1 cellular context compared by ENCODE assay signal in the genomic region with DNA sequence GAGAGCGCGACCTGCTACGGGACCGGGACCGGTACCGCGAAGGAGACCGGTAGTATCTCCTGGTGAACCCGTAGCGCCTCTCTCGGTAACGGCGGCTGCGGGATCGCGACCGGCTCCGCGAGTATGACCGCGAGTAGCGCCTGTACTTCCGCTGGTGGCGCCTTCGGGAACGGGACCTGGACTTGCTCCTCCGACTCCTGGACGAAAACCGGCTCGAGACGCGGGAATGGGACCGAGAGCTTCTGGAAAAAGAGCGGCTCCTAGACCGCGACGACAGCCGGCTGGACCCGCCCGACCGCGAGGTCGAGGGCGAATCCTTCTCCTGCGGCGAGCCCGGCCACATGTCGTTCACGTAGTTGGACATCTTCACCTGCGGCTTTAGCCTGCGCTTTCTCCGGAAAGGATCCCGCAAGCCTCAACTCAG.
TF ChIP-seq lines count a peak whose summit lies in the region.

No MANE protein-coding gene starts in this region.

TF ChIP-seq in K562, 482 proteins besides CTCF, POLR2A, EP300 and RAD21 (continued from another document and continues in another):
- TF ChIP-seq RBM14 (IDR thresholded peaks at IDR 0.05; ENCODE audit: borderline replicate concordance, insufficient read depth, low read depth, low read length), result no peak; the same call in 1 of the 2 replicates
- TF ChIP-seq, protein P1, sequence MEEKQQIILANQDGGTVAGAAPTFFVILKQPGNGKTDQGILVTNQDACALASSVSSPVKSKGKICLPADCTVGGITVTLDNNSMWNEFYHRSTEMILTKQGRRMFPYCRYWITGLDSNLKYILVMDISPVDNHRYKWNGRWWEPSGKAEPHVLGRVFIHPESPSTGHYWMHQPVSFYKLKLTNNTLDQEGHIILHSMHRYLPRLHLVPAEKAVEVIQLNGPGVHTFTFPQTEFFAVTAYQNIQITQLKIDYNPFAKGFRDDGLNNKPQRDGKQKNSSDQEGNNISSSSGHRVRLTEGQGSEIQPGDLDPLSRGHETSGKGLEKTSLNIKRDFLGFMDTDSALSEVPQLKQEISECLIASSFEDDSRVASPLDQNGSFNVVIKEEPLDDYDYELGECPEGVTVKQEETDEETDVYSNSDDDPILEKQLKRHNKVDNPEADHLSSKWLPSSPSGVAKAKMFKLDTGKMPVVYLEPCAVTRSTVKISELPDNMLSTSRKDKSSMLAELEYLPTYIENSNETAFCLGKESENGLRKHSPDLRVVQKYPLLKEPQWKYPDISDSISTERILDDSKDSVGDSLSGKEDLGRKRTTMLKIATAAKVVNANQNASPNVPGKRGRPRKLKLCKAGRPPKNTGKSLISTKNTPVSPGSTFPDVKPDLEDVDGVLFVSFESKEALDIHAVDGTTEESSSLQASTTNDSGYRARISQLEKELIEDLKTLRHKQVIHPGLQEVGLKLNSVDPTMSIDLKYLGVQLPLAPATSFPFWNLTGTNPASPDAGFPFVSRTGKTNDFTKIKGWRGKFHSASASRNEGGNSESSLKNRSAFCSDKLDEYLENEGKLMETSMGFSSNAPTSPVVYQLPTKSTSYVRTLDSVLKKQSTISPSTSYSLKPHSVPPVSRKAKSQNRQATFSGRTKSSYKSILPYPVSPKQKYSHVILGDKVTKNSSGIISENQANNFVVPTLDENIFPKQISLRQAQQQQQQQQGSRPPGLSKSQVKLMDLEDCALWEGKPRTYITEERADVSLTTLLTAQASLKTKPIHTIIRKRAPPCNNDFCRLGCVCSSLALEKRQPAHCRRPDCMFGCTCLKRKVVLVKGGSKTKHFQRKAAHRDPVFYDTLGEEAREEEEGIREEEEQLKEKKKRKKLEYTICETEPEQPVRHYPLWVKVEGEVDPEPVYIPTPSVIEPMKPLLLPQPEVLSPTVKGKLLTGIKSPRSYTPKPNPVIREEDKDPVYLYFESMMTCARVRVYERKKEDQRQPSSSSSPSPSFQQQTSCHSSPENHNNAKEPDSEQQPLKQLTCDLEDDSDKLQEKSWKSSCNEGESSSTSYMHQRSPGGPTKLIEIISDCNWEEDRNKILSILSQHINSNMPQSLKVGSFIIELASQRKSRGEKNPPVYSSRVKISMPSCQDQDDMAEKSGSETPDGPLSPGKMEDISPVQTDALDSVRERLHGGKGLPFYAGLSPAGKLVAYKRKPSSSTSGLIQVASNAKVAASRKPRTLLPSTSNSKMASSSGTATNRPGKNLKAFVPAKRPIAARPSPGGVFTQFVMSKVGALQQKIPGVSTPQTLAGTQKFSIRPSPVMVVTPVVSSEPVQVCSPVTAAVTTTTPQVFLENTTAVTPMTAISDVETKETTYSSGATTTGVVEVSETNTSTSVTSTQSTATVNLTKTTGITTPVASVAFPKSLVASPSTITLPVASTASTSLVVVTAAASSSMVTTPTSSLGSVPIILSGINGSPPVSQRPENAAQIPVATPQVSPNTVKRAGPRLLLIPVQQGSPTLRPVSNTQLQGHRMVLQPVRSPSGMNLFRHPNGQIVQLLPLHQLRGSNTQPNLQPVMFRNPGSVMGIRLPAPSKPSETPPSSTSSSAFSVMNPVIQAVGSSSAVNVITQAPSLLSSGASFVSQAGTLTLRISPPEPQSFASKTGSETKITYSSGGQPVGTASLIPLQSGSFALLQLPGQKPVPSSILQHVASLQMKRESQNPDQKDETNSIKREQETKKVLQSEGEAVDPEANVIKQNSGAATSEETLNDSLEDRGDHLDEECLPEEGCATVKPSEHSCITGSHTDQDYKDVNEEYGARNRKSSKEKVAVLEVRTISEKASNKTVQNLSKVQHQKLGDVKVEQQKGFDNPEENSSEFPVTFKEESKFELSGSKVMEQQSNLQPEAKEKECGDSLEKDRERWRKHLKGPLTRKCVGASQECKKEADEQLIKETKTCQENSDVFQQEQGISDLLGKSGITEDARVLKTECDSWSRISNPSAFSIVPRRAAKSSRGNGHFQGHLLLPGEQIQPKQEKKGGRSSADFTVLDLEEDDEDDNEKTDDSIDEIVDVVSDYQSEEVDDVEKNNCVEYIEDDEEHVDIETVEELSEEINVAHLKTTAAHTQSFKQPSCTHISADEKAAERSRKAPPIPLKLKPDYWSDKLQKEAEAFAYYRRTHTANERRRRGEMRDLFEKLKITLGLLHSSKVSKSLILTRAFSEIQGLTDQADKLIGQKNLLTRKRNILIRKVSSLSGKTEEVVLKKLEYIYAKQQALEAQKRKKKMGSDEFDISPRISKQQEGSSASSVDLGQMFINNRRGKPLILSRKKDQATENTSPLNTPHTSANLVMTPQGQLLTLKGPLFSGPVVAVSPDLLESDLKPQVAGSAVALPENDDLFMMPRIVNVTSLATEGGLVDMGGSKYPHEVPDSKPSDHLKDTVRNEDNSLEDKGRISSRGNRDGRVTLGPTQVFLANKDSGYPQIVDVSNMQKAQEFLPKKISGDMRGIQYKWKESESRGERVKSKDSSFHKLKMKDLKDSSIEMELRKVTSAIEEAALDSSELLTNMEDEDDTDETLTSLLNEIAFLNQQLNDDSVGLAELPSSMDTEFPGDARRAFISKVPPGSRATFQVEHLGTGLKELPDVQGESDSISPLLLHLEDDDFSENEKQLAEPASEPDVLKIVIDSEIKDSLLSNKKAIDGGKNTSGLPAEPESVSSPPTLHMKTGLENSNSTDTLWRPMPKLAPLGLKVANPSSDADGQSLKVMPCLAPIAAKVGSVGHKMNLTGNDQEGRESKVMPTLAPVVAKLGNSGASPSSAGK (IDR thresholded peaks at IDR 0.05), result 0 out of 2 replicates have a peak, but pooled peaks have one; percentile 17
- TF ChIP-seq, protein P2, sequence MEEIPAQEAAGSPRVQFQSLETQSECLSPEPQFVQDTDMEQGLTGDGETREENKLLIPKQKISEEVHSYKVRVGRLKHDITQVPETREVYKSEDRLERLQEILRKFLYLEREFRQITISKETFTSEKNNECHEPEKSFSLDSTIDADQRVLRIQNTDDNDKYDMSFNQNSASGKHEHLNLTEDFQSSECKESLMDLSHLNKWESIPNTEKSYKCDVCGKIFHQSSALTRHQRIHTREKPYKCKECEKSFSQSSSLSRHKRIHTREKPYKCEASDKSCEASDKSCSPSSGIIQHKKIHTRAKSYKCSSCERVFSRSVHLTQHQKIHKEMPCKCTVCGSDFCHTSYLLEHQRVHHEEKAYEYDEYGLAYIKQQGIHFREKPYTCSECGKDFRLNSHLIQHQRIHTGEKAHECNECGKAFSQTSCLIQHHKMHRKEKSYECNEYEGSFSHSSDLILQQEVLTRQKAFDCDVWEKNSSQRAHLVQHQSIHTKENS (CRISPR knock-in tag; IDR thresholded peaks at IDR 0.05), result no peak
- TF ChIP-seq, protein P3, sequence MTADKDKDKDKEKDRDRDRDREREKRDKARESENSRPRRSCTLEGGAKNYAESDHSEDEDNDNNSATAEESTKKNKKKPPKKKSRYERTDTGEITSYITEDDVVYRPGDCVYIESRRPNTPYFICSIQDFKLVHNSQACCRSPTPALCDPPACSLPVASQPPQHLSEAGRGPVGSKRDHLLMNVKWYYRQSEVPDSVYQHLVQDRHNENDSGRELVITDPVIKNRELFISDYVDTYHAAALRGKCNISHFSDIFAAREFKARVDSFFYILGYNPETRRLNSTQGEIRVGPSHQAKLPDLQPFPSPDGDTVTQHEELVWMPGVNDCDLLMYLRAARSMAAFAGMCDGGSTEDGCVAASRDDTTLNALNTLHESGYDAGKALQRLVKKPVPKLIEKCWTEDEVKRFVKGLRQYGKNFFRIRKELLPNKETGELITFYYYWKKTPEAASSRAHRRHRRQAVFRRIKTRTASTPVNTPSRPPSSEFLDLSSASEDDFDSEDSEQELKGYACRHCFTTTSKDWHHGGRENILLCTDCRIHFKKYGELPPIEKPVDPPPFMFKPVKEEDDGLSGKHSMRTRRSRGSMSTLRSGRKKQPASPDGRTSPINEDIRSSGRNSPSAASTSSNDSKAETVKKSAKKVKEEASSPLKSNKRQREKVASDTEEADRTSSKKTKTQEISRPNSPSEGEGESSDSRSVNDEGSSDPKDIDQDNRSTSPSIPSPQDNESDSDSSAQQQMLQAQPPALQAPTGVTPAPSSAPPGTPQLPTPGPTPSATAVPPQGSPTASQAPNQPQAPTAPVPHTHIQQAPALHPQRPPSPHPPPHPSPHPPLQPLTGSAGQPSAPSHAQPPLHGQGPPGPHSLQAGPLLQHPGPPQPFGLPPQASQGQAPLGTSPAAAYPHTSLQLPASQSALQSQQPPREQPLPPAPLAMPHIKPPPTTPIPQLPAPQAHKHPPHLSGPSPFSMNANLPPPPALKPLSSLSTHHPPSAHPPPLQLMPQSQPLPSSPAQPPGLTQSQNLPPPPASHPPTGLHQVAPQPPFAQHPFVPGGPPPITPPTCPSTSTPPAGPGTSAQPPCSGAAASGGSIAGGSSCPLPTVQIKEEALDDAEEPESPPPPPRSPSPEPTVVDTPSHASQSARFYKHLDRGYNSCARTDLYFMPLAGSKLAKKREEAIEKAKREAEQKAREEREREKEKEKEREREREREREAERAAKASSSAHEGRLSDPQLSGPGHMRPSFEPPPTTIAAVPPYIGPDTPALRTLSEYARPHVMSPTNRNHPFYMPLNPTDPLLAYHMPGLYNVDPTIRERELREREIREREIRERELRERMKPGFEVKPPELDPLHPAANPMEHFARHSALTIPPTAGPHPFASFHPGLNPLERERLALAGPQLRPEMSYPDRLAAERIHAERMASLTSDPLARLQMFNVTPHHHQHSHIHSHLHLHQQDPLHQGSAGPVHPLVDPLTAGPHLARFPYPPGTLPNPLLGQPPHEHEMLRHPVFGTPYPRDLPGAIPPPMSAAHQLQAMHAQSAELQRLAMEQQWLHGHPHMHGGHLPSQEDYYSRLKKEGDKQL (CRISPR knock-in tag; IDR thresholded peaks at IDR 0.05; ENCODE audit: borderline replicate concordance), result no peak
- TF ChIP-seq, protein P4, sequence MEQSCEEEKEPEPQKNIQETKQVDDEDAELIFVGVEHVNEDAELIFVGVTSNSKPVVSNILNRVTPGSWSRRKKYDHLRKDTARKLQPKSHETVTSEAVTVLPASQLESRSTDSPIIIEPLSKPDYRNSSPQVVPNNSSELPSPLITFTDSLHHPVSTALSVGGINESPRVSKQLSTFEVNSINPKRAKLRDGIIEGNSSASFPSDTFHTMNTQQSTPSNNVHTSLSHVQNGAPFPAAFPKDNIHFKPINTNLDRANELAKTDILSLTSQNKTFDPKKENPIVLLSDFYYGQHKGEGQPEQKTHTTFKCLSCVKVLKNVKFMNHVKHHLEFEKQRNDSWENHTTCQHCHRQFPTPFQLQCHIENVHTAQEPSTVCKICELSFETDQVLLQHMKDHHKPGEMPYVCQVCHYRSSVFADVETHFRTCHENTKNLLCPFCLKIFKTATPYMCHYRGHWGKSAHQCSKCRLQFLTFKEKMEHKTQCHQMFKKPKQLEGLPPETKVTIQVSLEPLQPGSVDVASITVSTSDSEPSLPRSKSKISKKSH (CRISPR knock-in tag; IDR thresholded peaks at IDR 0.05), result no peak
- TF ChIP-seq GABPB1 (CRISPR knock-in tag; IDR thresholded peaks at IDR 0.05), result peak; percentile 2; the same call in 1 of the 2 replicates
- peak; percentile 99 for TF ChIP-seq CHD1 (IDR thresholded peaks at IDR 0.05; ENCODE audit: low read length)
- no peak for TF ChIP-seq ZNF75A (CRISPR knock-in tag; IDR thresholded peaks at IDR 0.05)
- no peak for TF ChIP-seq MAZ (CRISPR knock-in tag; conservative IDR thresholded peaks at IDR 0.05 in 1 of 2, IDR thresholded peaks at IDR 0.05 in 1 of 2)
- TF ChIP-seq, protein P5, sequence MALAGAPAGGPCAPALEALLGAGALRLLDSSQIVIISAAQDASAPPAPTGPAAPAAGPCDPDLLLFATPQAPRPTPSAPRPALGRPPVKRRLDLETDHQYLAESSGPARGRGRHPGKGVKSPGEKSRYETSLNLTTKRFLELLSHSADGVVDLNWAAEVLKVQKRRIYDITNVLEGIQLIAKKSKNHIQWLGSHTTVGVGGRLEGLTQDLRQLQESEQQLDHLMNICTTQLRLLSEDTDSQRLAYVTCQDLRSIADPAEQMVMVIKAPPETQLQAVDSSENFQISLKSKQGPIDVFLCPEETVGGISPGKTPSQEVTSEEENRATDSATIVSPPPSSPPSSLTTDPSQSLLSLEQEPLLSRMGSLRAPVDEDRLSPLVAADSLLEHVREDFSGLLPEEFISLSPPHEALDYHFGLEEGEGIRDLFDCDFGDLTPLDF (CRISPR knock-in tag; IDR thresholded peaks at IDR 0.05), result no peak
- TF ChIP-seq, protein P6, sequence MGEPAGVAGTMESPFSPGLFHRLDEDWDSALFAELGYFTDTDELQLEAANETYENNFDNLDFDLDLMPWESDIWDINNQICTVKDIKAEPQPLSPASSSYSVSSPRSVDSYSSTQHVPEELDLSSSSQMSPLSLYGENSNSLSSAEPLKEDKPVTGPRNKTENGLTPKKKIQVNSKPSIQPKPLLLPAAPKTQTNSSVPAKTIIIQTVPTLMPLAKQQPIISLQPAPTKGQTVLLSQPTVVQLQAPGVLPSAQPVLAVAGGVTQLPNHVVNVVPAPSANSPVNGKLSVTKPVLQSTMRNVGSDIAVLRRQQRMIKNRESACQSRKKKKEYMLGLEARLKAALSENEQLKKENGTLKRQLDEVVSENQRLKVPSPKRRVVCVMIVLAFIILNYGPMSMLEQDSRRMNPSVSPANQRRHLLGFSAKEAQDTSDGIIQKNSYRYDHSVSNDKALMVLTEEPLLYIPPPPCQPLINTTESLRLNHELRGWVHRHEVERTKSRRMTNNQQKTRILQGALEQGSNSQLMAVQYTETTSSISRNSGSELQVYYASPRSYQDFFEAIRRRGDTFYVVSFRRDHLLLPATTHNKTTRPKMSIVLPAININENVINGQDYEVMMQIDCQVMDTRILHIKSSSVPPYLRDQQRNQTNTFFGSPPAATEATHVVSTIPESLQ (CRISPR knock-in tag; IDR thresholded peaks at IDR 0.05), result no peak; the same call in 1 of the 2 replicates
- TF ChIP-seq CHD2 (IDR thresholded peaks at IDR 0.05; ENCODE audit: low read depth, low read length), result peak; percentile 58; the same call in 1 of the 2 replicates
- TF ChIP-seq, protein P7, sequence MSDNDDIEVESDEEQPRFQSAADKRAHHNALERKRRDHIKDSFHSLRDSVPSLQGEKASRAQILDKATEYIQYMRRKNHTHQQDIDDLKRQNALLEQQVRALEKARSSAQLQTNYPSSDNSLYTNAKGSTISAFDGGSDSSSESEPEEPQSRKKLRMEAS (CRISPR knock-in tag; IDR thresholded peaks at IDR 0.05), result peak; percentile 51
- TF ChIP-seq SMARCA4 (IDR thresholded peaks at IDR 0.05), result 0 out of 2 replicates have a peak, but pooled peaks have one; percentile 8
- TF ChIP-seq, protein P8, sequence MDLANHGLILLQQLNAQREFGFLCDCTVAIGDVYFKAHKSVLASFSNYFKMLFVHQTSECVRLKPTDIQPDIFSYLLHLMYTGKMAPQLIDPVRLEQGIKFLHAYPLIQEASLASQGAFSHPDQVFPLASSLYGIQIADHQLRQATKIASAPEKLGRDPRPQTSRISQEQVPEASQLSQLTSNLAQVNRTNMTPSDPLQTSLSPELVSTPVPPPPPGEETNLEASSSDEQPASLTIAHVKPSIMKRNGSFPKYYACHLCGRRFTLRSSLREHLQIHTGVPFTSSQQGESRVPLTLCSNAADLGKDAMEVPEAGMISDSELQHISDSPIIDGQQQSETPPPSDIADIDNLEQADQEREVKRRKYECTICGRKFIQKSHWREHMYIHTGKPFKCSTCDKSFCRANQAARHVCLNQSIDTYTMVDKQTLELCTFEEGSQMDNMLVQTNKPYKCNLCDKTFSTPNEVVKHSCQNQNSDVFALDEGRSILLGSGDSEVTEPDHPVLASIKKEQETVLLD (IDR thresholded peaks at IDR 0.05), result peak; percentile 77; the same call in 1 of the 2 replicates
- TF ChIP-seq SAP30 (IDR thresholded peaks at IDR 0.05; ENCODE audit: borderline replicate concordance, insufficient read depth, low read depth, low read length, poor library complexity, severe bottlenecking), result peak; percentile 90
